Comparison of ENCODE assay signal across 8 cellular contexts in the genomic region with DNA sequence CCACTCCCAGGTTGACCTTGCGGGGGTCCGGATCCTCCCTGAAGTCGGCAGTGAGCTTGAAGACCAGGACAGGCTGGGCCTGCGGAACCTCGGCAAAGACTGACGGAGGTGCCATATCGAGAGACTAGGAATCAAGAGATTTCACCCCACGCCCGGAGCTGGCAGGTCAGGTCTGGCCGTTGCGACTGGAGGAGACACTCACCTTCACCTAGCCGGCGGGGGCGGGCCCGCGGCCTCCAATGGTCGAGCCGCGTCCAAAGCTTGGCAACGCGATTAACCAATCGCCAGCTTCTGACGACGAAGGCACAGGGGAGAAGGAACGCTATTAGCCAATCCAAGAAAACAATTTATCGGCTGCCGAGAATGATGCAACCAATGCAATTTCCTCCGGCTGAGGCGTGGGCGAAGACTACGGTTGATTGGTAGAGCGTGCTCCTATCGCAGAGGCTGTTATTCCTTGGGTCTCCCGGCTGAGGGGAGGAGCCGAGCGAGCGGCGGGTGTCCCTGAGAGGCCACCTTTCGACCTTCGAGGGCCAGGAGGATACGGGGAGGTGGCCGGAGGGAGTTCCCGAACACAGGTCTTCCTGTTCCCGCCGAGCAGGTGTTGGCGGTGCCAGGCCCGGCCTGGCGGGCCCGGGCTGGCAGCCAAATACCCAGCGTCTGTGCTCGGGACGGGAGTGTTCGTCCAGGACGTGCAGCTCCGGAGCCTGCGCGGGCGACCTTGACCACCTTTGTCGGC. TPM values are rescaled to one million over a fixed set of nuclear protein-coding genes. Genes with fewer than 3 reads are reported as not detected.
DNase-seq lines count a peak whose midpoint lies in the region; ATAC-seq and TF ChIP-seq lines count a peak whose summit lies in the region.

A gene (minus strand): TSS at position 174 of the 739 bp plus-strand sequence. CDS start 59 bp downstream, at position 115.

- TF ChIP-seq CTCF in natural killer cell (IDR thresholded peaks at IDR 0.05), result no peak

- H3K36me3 Mint-ChIP-seq in natural killer cell, result no peaks in the 10 kb centered on the region

- no peaks in the 10 kb centered on the region for H3K27me3 ChIP-seq in H7 (ENCODE audit: control insufficient read depth, insufficient read depth, low read length)

- peak within 1 kb of the TSS; percentile 96 for H3K4me3 ChIP-seq in H7 (ENCODE audit: insufficient read depth, low read depth, low read length)

- peak within 1 kb of the TSS; percentile 96 for H3K4me3 Mint-ChIP-seq in natural killer cell

- peak within 1 kb of the TSS; percentile 91 to 93 for H3K27ac Mint-ChIP-seq in natural killer cell

- peak; percentile 92 to 98 (median 93) for ATAC-seq in natural killer cell

- DNase-seq in ELF-1 (ENCODE audit: low read depth, low spot score), result peak; percentile 99
- peak; percentile 97 for DNase-seq in H7
- DNase-seq in M059J (ENCODE audit: low read depth), result peak; percentile 99
- DNase-seq in SHP77 (lab: John Stamatoyannopoulos, UW), result peak; percentile 98 to 99
- peak; percentile 87 for DNase-seq in activated effector memory CD4-positive, alpha-beta T cell treated with Interleukin-2 at 50 U/mL for 16 hours
- DNase-seq in fibroblast of peridontal ligament (ENCODE audit: extremely low read depth), result peak; percentile 99
- peak; percentile 88 for DNase-seq in natural killer cell
- DNase-seq in stimulated activated naive CD4-positive, alpha-beta T cell treated with Interleukin-2 at 50 U/mL for 16 hours (lab: John Stamatoyannopoulos, UW), result peak; percentile 97

- H3K9me3 Mint-ChIP-seq in natural killer cell, result no peaks in the 10 kb centered on the region

- no peaks in the 10 kb centered on the region for H3K36me3 ChIP-seq in H7 (replicated peaks; ENCODE audit: control insufficient read depth, insufficient read depth, low read length)

- intact Hi-C loops in natural killer cell (cut with micrococcal nuclease), result loop anchor here (1.0 kb wide), 1 partner anchor 190 kb away; a partner anchor contains a TSS

- H3K27me3 Mint-ChIP-seq in natural killer cell (ENCODE audit: low read depth in 2 of 2), result no peaks in the 10 kb centered on the region

- peaks cover 37 to 44% of the 10 kb centered on the region in 2 donors for H3K4me1 Mint-ChIP-seq in natural killer cell

RNA-seq across cellular contexts. Expression of the gene that starts here (rescaled TPM):
- total RNA-seq in H7 (2014; rRNA removed; shearing (Covaris generic)), result 35.4 and 48.2 TPM in 2 replicates
- total RNA-seq in M059J (2014; rRNA removed; shearing (Covaris generic)), result 38.3 and 68.6 TPM in 2 replicates
- 10 to 100 TPM in 1 of 3 donors, 1 to 10 TPM in 2; 8.5 to 15.1 (median 8.5) TPM for total RNA-seq in natural killer cell

Comparison
In these comparisons a context has a peak if more than half of its experiments do, and no peak if none do; other contexts are left out.
1. Peak in every context shown above with its lines: DNase-seq, ATAC-seq and H3K4me3 ChIP-seq.